ENCODE assay signal across 37 cellular contexts in the genomic region with DNA sequence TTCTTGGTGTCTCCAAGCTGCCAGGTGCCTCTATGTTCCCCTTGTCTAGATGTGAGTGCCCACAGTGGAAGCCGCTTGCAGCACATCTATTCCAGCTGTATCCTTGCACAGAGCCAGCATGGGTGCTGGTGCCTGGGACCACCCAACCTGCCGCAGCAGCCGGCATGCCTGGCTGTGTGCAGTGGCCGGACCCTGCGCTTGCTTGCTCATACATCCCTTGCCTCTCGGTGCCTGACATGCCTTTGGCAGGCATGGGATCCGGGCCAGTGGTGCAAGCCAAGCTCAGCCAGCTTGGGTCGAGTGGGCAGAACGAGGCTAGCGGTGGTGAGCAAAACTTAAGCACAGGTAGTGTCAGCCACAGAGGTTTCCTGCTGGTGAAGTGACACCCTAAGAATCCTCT.
"Had no signal": no experiment of that assay in that cellular context is flagged by ENCODE, and none has a peak within 500 bp of the region (broad histone marks: within the 10 kb centered on the region; RNA-seq: fewer than 3 reads in every experiment).

No MANE protein-coding gene starts in this region.

- H3K4me1 ChIP-seq: adrenal gland, ascending aorta, body of pancreas, breast epithelium had no signal

- H3K27ac ChIP-seq: adrenal gland, ascending aorta, body of pancreas, brain microvascular endothelial cell, breast epithelium, cardiac muscle cell had no signal

- H3K4me3 ChIP-seq: adrenal gland, ascending aorta, body of pancreas, breast epithelium, cardiac muscle cell had no signal

- ATAC-seq: activated naive CD4-positive, alpha-beta T cell treated with anti-CD3 and anti-CD28 coated beads, Interleukin-2, amount 50 U/mL, for 72 hours; activated naive CD8-positive, alpha-beta T cell treated with anti-CD3 and anti-CD28 coated beads, Interleukin-2, amount 50 U/mL, for 24 hours; activated T-cell treated with anti-CD3 and anti-CD28 coated beads, Interleukin-2, amount 50 U/mL, for 4 hours; activated T-cell treated with anti-CD3 and anti-CD28 coated beads, Interleukin-2, amount 50 U/mL, for 72 hours; activated T-helper 17 cell treated with anti-CD3 and anti-CD28 coated beads, Interleukin-2, amount 50 U/mL, for 72 hours; body of pancreas had no signal

- H3K9me3 Mint-ChIP-seq: activated naive CD4-positive, alpha-beta T cell treated with anti-CD3 and anti-CD28 coated beads for 36 hours; activated naive CD4-positive, alpha-beta T cell treated with anti-CD3 and anti-CD28 coated beads, Interleukin-2, amount 10 ng/mL, durations not matched to agents 7 days and 5 days; activated naive CD4-positive, alpha-beta T cell treated with anti-CD3 and anti-CD28 coated beads, Interleukin-2, amount 50 U/mL, for 24 hours; activated naive CD8-positive, alpha-beta T cell treated with anti-CD3 and anti-CD28 coated beads for 36 hours; activated naive CD8-positive, alpha-beta T cell treated with anti-CD3 and anti-CD28 coated beads, Interleukin-2, amount 10 ng/mL, durations not matched to agents 7 days and 5 days; activated naive CD8-positive, alpha-beta T cell treated with anti-CD3 and anti-CD28 coated beads, Interleukin-2, amount 50 U/mL, for 24 hours; activated T-cell treated with anti-CD3 and anti-CD28 coated beads, Interleukin-2, amount 50 U/mL, for 24 hours; activated T-cell treated with anti-CD3 and anti-CD28 coated beads, Interleukin-2, amount 50 U/mL, for 72 hours; activated T-helper 1 cell treated with anti-CD3 and anti-CD28 coated beads, Interleukin-12 subunit alpha, Interleukin-12 subunit beta, Interleukin-2, Interleukin-4 antibody, amounts not matched to agents 30 ng/mL and 10 ng/mL and 1 ng/mL, durations not matched to agents 14 hours and 24 hours and 36 hours; activated T-helper 17 cell treated with anti-CD3 and anti-CD28 coated beads, Interleukin-2, amount 50 U/mL, for 72 hours; activated T-helper 2 cell treated with anti-CD3 and anti-CD28 coated beads, Interferon-gamma antibody, Interleukin-2, Interleukin-4, amounts not matched to agents 10 μg/mL and 5 μg/mL and 100 μg/mL, durations not matched to agents 14 hours and 24 hours and 36 hours had no signal

- DNase-seq: activated effector memory CD4-positive, alpha-beta T cell treated with anti-CD3 and anti-CD28 coated beads, Interleukin-2, amount 50 U/mL, for 16 hours; activated effector memory CD4-positive, alpha-beta T cell treated with Interleukin-2 at 50 U/mL for 16 hours; activated gamma-delta T cell; activated gamma-delta T cell treated with Interleukin-2 at 50 U/mL for 16 hours; activated naive CD4-positive, alpha-beta T cell; activated naive CD4-positive, alpha-beta T cell treated with anti-CD3 and anti-CD28 coated beads for 36 hours; activated naive CD4-positive, alpha-beta T cell treated with anti-CD3 and anti-CD28 coated beads, Interleukin-2, amount 10 ng/mL, durations not matched to agents 7 days and 5 days; activated naive CD4-positive, alpha-beta T cell treated with anti-CD3 and anti-CD28 coated beads, Interleukin-2, amount 50 U/mL, for 16 hours; activated naive CD4-positive, alpha-beta T cell treated with Interleukin-2 at 50 U/mL for 16 hours; activated naive CD8-positive, alpha-beta T cell treated with anti-CD3 and anti-CD28 coated beads for 36 hours; activated naive CD8-positive, alpha-beta T cell treated with anti-CD3 and anti-CD28 coated beads, Interleukin-2, amount 10 ng/mL, durations not matched to agents 7 days and 5 days; activated naive CD8-positive, alpha-beta T cell treated with anti-CD3 and anti-CD28 coated beads, Interleukin-2, amount 50 U/mL, for 24 hours; activated T-cell treated with anti-CD3 and anti-CD28 coated beads for 4 hours; activated T-cell treated with anti-CD3 and anti-CD28 coated beads, Interleukin-2, amount 50 U/mL, for 1 hour; activated T-cell treated with anti-CD3 and anti-CD28 coated beads, Interleukin-2, amount 50 U/mL, for 24 hours; activated T-cell treated with anti-CD3 and anti-CD28 coated beads, Interleukin-2, amount 50 U/mL, for 4 hours; activated T-cell treated with anti-CD3 and anti-CD28 coated beads, Interleukin-2, amount 50 U/mL, for 48 hours; activated T-cell treated with anti-CD3 and anti-CD28 coated beads, Interleukin-2, amount 50 U/mL, for 72 hours; adrenal gland; amniotic stem cell; amygdala; anterior cingulate cortex; body of pancreas; brain microvascular endothelial cell; central memory CD4-positive, alpha-beta T cell; cerebellar nuclear complex had no signal

- H3K4me1 Mint-ChIP-seq: activated naive CD4-positive, alpha-beta T cell treated with anti-CD3 and anti-CD28 coated beads, Interleukin-2, amount 10 ng/mL, durations not matched to agents 7 days and 5 days; activated naive CD4-positive, alpha-beta T cell treated with anti-CD3 and anti-CD28 coated beads, Interleukin-2, amount 50 U/mL, for 24 hours; activated naive CD8-positive, alpha-beta T cell treated with anti-CD3 and anti-CD28 coated beads for 36 hours; activated naive CD8-positive, alpha-beta T cell treated with anti-CD3 and anti-CD28 coated beads, Interleukin-2, amount 10 ng/mL, durations not matched to agents 7 days and 5 days; activated naive CD8-positive, alpha-beta T cell treated with anti-CD3 and anti-CD28 coated beads, Interleukin-2, amount 50 U/mL, for 24 hours; activated T-helper 17 cell treated with anti-CD3 and anti-CD28 coated beads, Interleukin-2, amount 50 U/mL, for 72 hours; brain; central memory CD8-positive, alpha-beta T cell had no signal

- H3K4me3 Mint-ChIP-seq: activated naive CD4-positive, alpha-beta T cell treated with anti-CD3 and anti-CD28 coated beads for 36 hours; activated naive CD4-positive, alpha-beta T cell treated with anti-CD3 and anti-CD28 coated beads, Interleukin-2, amount 10 ng/mL, durations not matched to agents 7 days and 5 days; activated naive CD4-positive, alpha-beta T cell treated with anti-CD3 and anti-CD28 coated beads, Interleukin-2, amount 50 U/mL, for 24 hours; activated naive CD8-positive, alpha-beta T cell; activated naive CD8-positive, alpha-beta T cell treated with anti-CD3 and anti-CD28 coated beads for 36 hours; activated naive CD8-positive, alpha-beta T cell treated with anti-CD3 and anti-CD28 coated beads, Interleukin-2, amount 10 ng/mL, durations not matched to agents 7 days and 5 days; activated naive CD8-positive, alpha-beta T cell treated with anti-CD3 and anti-CD28 coated beads, Interleukin-2, amount 50 U/mL, for 24 hours; activated T-cell treated with anti-CD3 and anti-CD28 coated beads, Interleukin-2, amount 50 U/mL, for 24 hours; activated T-cell treated with anti-CD3 and anti-CD28 coated beads, Interleukin-2, amount 50 U/mL, for 4 hours; activated T-cell treated with anti-CD3 and anti-CD28 coated beads, Interleukin-2, amount 50 U/mL, for 72 hours; activated T-helper 1 cell treated with anti-CD3 and anti-CD28 coated beads, Interleukin-12 subunit alpha, Interleukin-12 subunit beta, Interleukin-2, Interleukin-4 antibody, amounts not matched to agents 30 ng/mL and 10 ng/mL and 1 ng/mL, durations not matched to agents 14 hours and 24 hours and 36 hours; activated T-helper 17 cell treated with anti-CD3 and anti-CD28 coated beads, Interleukin-2, amount 50 U/mL, for 72 hours; brain; central memory CD8-positive, alpha-beta T cell had no signal

- H3K36me3 ChIP-seq: adrenal gland, ascending aorta, brain microvascular endothelial cell, breast epithelium, cardiac muscle cell had no signal

- H3K27ac Mint-ChIP-seq: activated naive CD4-positive, alpha-beta T cell treated with anti-CD3 and anti-CD28 coated beads for 36 hours; activated naive CD4-positive, alpha-beta T cell treated with anti-CD3 and anti-CD28 coated beads, Interleukin-2, amount 10 ng/mL, durations not matched to agents 7 days and 5 days; activated naive CD4-positive, alpha-beta T cell treated with anti-CD3 and anti-CD28 coated beads, Interleukin-2, amount 50 U/mL, for 24 hours; activated naive CD4-positive, alpha-beta T cell treated with anti-CD3 and anti-CD28 coated beads, Interleukin-2, amount 50 U/mL, for 72 hours; activated naive CD8-positive, alpha-beta T cell; activated naive CD8-positive, alpha-beta T cell treated with anti-CD3 and anti-CD28 coated beads for 36 hours; activated naive CD8-positive, alpha-beta T cell treated with anti-CD3 and anti-CD28 coated beads, Interleukin-2, amount 10 ng/mL, durations not matched to agents 7 days and 5 days; activated naive CD8-positive, alpha-beta T cell treated with anti-CD3 and anti-CD28 coated beads, Interleukin-2, amount 50 U/mL, for 24 hours; activated T-cell treated with anti-CD3 and anti-CD28 coated beads, Interleukin-2, amount 50 U/mL, for 24 hours; activated T-cell treated with anti-CD3 and anti-CD28 coated beads, Interleukin-2, amount 50 U/mL, for 72 hours; activated T-helper 1 cell treated with anti-CD3 and anti-CD28 coated beads, Interleukin-12 subunit alpha, Interleukin-12 subunit beta, Interleukin-2, Interleukin-4 antibody, amounts not matched to agents 30 ng/mL and 10 ng/mL and 1 ng/mL, durations not matched to agents 14 hours and 24 hours and 36 hours; activated T-helper 17 cell treated with anti-CD3 and anti-CD28 coated beads, Interleukin-2, amount 50 U/mL, for 72 hours; activated T-helper 2 cell treated with anti-CD3 and anti-CD28 coated beads, Interferon-gamma antibody, Interleukin-2, Interleukin-4, amounts not matched to agents 10 μg/mL and 5 μg/mL and 100 μg/mL, durations not matched to agents 14 hours and 24 hours and 36 hours; brain had no signal

- H3K27me3 Mint-ChIP-seq: activated naive CD4-positive, alpha-beta T cell treated with anti-CD3 and anti-CD28 coated beads, Interleukin-2, amount 10 ng/mL, durations not matched to agents 7 days and 5 days; activated naive CD4-positive, alpha-beta T cell treated with anti-CD3 and anti-CD28 coated beads, Interleukin-2, amount 50 U/mL, for 24 hours; activated naive CD8-positive, alpha-beta T cell; activated naive CD8-positive, alpha-beta T cell treated with anti-CD3 and anti-CD28 coated beads for 36 hours; activated naive CD8-positive, alpha-beta T cell treated with anti-CD3 and anti-CD28 coated beads, Interleukin-2, amount 10 ng/mL, durations not matched to agents 7 days and 5 days; activated naive CD8-positive, alpha-beta T cell treated with anti-CD3 and anti-CD28 coated beads, Interleukin-2, amount 50 U/mL, for 24 hours; activated T-cell treated with anti-CD3 and anti-CD28 coated beads, Interleukin-2, amount 50 U/mL, for 24 hours; activated T-helper 17 cell treated with anti-CD3 and anti-CD28 coated beads, Interleukin-2, amount 50 U/mL, for 72 hours; central memory CD8-positive, alpha-beta T cell had no signal

- H3K27me3 ChIP-seq: adrenal gland, ascending aorta, body of pancreas, brain microvascular endothelial cell, breast epithelium, cardiac muscle cell had no signal

- H3K9me3 ChIP-seq: adrenal gland, ascending aorta had no signal

- H3K36me3 Mint-ChIP-seq: activated naive CD4-positive, alpha-beta T cell treated with anti-CD3 and anti-CD28 coated beads, Interleukin-2, amount 10 ng/mL, durations not matched to agents 7 days and 5 days; activated naive CD4-positive, alpha-beta T cell treated with anti-CD3 and anti-CD28 coated beads, Interleukin-2, amount 50 U/mL, for 24 hours; activated naive CD4-positive, alpha-beta T cell treated with anti-CD3 and anti-CD28 coated beads, Interleukin-2, amount 50 U/mL, for 72 hours; activated naive CD8-positive, alpha-beta T cell; activated naive CD8-positive, alpha-beta T cell treated with anti-CD3 and anti-CD28 coated beads for 36 hours; activated naive CD8-positive, alpha-beta T cell treated with anti-CD3 and anti-CD28 coated beads, Interleukin-2, amount 10 ng/mL, durations not matched to agents 7 days and 5 days; brain had no signal
